Comparison of ENCODE assay signal across 8 cellular contexts in the genomic region with DNA sequence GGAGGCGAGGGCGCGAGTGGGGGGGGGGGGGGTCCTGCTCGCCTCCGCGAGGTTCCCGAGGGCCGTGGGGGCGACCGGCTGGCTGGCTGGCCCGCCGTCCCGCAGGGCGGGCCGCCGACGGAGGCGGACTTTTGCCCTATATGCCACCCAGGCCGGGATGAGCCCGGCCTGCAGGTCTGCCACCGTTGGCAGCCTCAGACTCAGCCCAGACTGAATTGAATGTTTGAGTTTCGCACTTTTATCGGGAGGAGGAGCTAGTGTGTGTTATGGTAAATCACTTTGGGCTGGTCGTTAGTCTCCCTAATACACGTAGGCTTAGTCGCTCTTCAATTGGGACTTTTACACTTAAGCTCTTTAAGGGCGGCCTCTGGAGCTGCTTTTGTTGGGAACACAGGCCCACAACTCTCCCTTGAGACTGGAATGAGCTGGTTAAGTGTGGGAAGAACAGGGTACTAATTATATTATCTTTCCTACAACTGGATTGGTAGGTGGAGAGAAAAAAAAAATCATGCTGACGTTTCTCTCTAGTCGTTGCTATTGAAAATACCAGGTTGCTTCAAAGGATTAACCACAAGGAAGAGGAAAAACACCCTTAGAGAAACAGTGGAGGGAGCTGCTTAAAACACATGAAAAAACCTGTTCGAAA. TPM values are rescaled to one million over a fixed set of nuclear protein-coding genes. Genes with fewer than 3 reads are reported as not detected.
DNase-seq lines count a peak whose midpoint lies in the region; ATAC-seq, FAIRE-seq and TF ChIP-seq lines count a peak whose summit lies in the region.

No MANE protein-coding gene starts in this region.

- H3K4me1 ChIP-seq in esophagus muscularis mucosa = peaks cover 29 to 47% (median 43%) of the 10 kb centered on the region in 4 donors

- peaks cover 10% of the 10 kb centered on the region for H3K27me3 Mint-ChIP-seq in CD4-positive, alpha-beta T cell
- H3K27me3 Mint-ChIP-seq in WTC11 (ENCODE audit: low read depth) = no peaks in the 10 kb centered on the region
- H3K27me3 Mint-ChIP-seq in naive thymus-derived CD8-positive, alpha-beta T cell = peaks cover 0 to 1% (median 0%) of the 10 kb centered on the region in 5 donors

- peaks cover 9 to 22% (median 18%) of the 10 kb centered on the region in 4 donors for H3K36me3 ChIP-seq in esophagus muscularis mucosa

- TF ChIP-seq POLR2A in esophagus muscularis mucosa (IDR thresholded peaks at IDR 0.05; ENCODE audit: low read depth) = peak; percentile 5

- POLR2A ChIA-PET in CD4-positive, alpha-beta T cell (lab: Charles Lee) = interaction anchor here (0.6 to 6.2 kb wide), 57 partner anchors 9 to 893 kb away, joined by 3 to 291 read pairs (median 5); a partner anchor contains a TSS
- POLR2A ChIA-PET in WTC11 (lab: Charles Lee) = interaction anchor here (0.5 to 3.6 kb wide), 15 partner anchors 11 to 480 kb away, joined by 3 to 30 read pairs (median 5); no protein-coding TSS in a partner anchor
- POLR2A ChIA-PET in naive thymus-derived CD8-positive, alpha-beta T cell (lab: Charles Lee) = interaction anchor here (0.5 to 8.3 kb wide), 40 partner anchors 9 to 1261 kb away, joined by 3 to 217 read pairs (median 4); a partner anchor contains a TSS

- H3K27ac Mint-ChIP-seq in CD4-positive, alpha-beta T cell = peak overlapping the region; percentile 99
- H3K27ac Mint-ChIP-seq in WTC11 = peak overlapping the region; percentile 100
- peak overlapping the region; percentile 98 to 100 (median 100) for H3K27ac Mint-ChIP-seq in naive thymus-derived CD8-positive, alpha-beta T cell

- WGBS in esophagus muscularis mucosa = 5% methylated on average over 15 of the region's 30 CpGs

- intact Hi-C loops in CD4-positive, alpha-beta T cell (cut with DNase I, micrococcal nuclease) = loop anchor here in 1 of 2 experiments (1.0 to 5.0 kb wide), 7 partner anchors 134 to 471 kb away; a partner anchor contains a TSS
- intact Hi-C loops in esophagus muscularis mucosa (cut with DNase I) = loop anchor here (5.0 kb wide), 4 partner anchors 306 to 471 kb away; no protein-coding TSS in a partner anchor

- no peak for TF ChIP-seq EP300 in esophagus muscularis mucosa (IDR thresholded peaks at IDR 0.05)

- peak overlapping the region; percentile 52 to 87 (median 62) for H3K4me3 ChIP-seq in esophagus muscularis mucosa

- peak; percentile 41 for ATAC-seq in CD4-positive, alpha-beta T cell (ENCODE audit: poor library complexity)
- peak; percentile 17 for ATAC-seq in GM19025 (IDR thresholded peaks at IDR 0.05; ENCODE audit: low read depth, unreplicated experiment)
- peak; percentile 25 for ATAC-seq in HG03280 (IDR thresholded peaks at IDR 0.05; ENCODE audit: unreplicated experiment)
- ATAC-seq in WTC11 = peak; percentile 68
- ATAC-seq in naive thymus-derived CD8-positive, alpha-beta T cell = peak; percentile 41 to 47

- H3K9me3 Mint-ChIP-seq in CD4-positive, alpha-beta T cell = no peaks in the 10 kb centered on the region
- no peaks in the 10 kb centered on the region for H3K9me3 Mint-ChIP-seq in WTC11
- H3K9me3 Mint-ChIP-seq in naive thymus-derived CD8-positive, alpha-beta T cell = peaks cover 0 to 4% (median 0%) of the 10 kb centered on the region in 9 donors

- DNase-seq in CD4-positive, alpha-beta T cell = peak in 7 of 10 experiments; percentile 40 to 73 (median 57)
- DNase-seq in NCI-H2227 treated with DMSO at 0.1 percent for 48 hours (lab: John Stamatoyannopoulos, UW) = peak; percentile 97
- DNase-seq in WTC11 (ENCODE audit: low spot score) = no peak
- DNase-seq in esophagus muscularis mucosa (ENCODE audit: extremely low spot score) = no peak
- peak in 9 of 10 donors; percentile 53 to 88 (median 79) for DNase-seq in naive thymus-derived CD8-positive, alpha-beta T cell
- no peak for DNase-seq in urothelium cell line (ENCODE audit: low spot score)

- H3K27ac ChIP-seq in CD4-positive, alpha-beta T cell (ENCODE audit: low read depth, low read length) = peak overlapping the region; percentile 99
- peak overlapping the region; percentile 92 to 100 (median 98) for H3K27ac ChIP-seq in esophagus muscularis mucosa (replicated peaks in 1 of 4)

- CTCF ChIA-PET in CD4-positive, alpha-beta T cell (lab: Charles Lee) = interaction anchor here (0.7 to 3.5 kb wide), 10 partner anchors 9 to 472 kb away, joined by 3 to 18 read pairs (median 5); no protein-coding TSS in a partner anchor
- CTCF ChIA-PET in WTC11 (lab: Charles Lee) = interaction anchor here (0.6 to 3.3 kb wide), 20 partner anchors 10 to 809 kb away, joined by 3 to 13 read pairs (median 4); no protein-coding TSS in a partner anchor

- H3K9me3 ChIP-seq in CD4-positive, alpha-beta T cell (ENCODE audit: control insufficient read depth, low read length) = no peaks in the 10 kb centered on the region
- no peaks in the 10 kb centered on the region for H3K9me3 ChIP-seq in esophagus muscularis mucosa

- H3K4me3 Mint-ChIP-seq in CD4-positive, alpha-beta T cell = peak overlapping the region; percentile 89
- peak overlapping the region; percentile 57 for H3K4me3 Mint-ChIP-seq in WTC11
- H3K4me3 Mint-ChIP-seq in naive thymus-derived CD8-positive, alpha-beta T cell = peak overlapping the region; percentile 86 to 97 (median 95)

- H3K27me3 ChIP-seq in CD4-positive, alpha-beta T cell (ENCODE audit: control insufficient read depth, insufficient read depth, low read length) = no peaks in the 10 kb centered on the region
- no peaks in the 10 kb centered on the region for H3K27me3 ChIP-seq in esophagus muscularis mucosa

- FAIRE-seq in urothelium cell line (lab: Jason Lieb, UNC) = no peak

- no peak for TF ChIP-seq CTCF in CD4-positive, alpha-beta T cell (IDR thresholded peaks at IDR 0.05)
- TF ChIP-seq CTCF in WTC11 (IDR thresholded peaks at IDR 0.05) (no peak), esophagus muscularis mucosa (IDR thresholded peaks at IDR 0.05) (no peak)

- peaks cover 33% of the 10 kb centered on the region for H3K36me3 Mint-ChIP-seq in CD4-positive, alpha-beta T cell (ENCODE audit: low read depth)
- H3K36me3 Mint-ChIP-seq in WTC11 = peaks cover 21% of the 10 kb centered on the region
- H3K36me3 Mint-ChIP-seq in naive thymus-derived CD8-positive, alpha-beta T cell = peaks cover 4 to 21% (median 20%) of the 10 kb centered on the region in 3 donors

- H3K4me1 Mint-ChIP-seq in CD4-positive, alpha-beta T cell (ENCODE audit: low read depth) = peaks cover 54% of the 10 kb centered on the region
- peaks cover 51% of the 10 kb centered on the region for H3K4me1 Mint-ChIP-seq in WTC11
- peaks cover 35 to 56% (median 50%) of the 10 kb centered on the region in 4 donors for H3K4me1 Mint-ChIP-seq in naive thymus-derived CD8-positive, alpha-beta T cell

TF ChIP-seq in WTC11, 78 proteins besides CTCF, POLR2A, EP300 and RAD21:
- 0 out of 2 replicates have a peak, but pooled peaks have one; percentile 3 for TF ChIP-seq CREM (CRISPR knock-in tag; IDR thresholded peaks at IDR 0.05)
- TF ChIP-seq, protein P1, sequence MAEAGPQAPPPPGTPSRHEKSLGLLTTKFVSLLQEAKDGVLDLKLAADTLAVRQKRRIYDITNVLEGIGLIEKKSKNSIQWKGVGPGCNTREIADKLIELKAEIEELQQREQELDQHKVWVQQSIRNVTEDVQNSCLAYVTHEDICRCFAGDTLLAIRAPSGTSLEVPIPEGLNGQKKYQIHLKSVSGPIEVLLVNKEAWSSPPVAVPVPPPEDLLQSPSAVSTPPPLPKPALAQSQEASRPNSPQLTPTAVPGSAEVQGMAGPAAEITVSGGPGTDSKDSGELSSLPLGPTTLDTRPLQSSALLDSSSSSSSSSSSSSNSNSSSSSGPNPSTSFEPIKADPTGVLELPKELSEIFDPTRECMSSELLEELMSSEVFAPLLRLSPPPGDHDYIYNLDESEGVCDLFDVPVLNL (CRISPR knock-in tag; IDR thresholded peaks at IDR 0.05; ENCODE audit: borderline replicate concordance, low read depth) = no peak

RNA-seq across cellular contexts. Expression of a gene that starts 1.3 kb away (rescaled TPM):
- 100 to 1,000 TPM; 580 to 609 TPM for total RNA-seq in CD4-positive, alpha-beta T cell
- total RNA-seq in WTC11 (2021) (61.9 to 70.9 TPM (median 62.4 TPM) in 3 replicates), esophagus muscularis mucosa (100 to 1,000 TPM in 2 of 4 donors, 10 to 100 TPM in 2; 83.3 to 119 (median 97.9) TPM)
- total RNA-seq in naive thymus-derived CD8-positive, alpha-beta T cell = 100 to 1,000 TPM; 165 to 183 TPM
- polyA plus RNA-seq in naive thymus-derived CD8-positive, alpha-beta T cell = 10 to 100 TPM; 25.8 to 51.0 (median 30.4) TPM

Comparison
In these comparisons a context has a peak if more than half of its experiments do, and no peak if none do; other contexts are left out.
1. ATAC-seq: peak in every context shown above with its lines; median percentile 68 in WTC11; 44 in naive thymus-derived CD8-positive, alpha-beta T cell; 41 in CD4-positive, alpha-beta T cell; 25 in HG03280; 17 in GM19025.
2. DNase-seq: peak in CD4-positive, alpha-beta T cell (7 of 10), NCI-H2227 treated with DMSO at 0.1 percent for 48 hours (single experiment) and naive thymus-derived CD8-positive, alpha-beta T cell (9 of 10); none in WTC11 (single experiment), esophagus muscularis mucosa (single experiment) and urothelium cell line (single experiment).
3. Peak in every context shown above with its lines, with median percentiles within 50 percentile points of each other: H3K27ac Mint-ChIP-seq and H3K4me3 Mint-ChIP-seq.